Comparison of ENCODE assay signal across 1 cellular context in the genomic region with DNA sequence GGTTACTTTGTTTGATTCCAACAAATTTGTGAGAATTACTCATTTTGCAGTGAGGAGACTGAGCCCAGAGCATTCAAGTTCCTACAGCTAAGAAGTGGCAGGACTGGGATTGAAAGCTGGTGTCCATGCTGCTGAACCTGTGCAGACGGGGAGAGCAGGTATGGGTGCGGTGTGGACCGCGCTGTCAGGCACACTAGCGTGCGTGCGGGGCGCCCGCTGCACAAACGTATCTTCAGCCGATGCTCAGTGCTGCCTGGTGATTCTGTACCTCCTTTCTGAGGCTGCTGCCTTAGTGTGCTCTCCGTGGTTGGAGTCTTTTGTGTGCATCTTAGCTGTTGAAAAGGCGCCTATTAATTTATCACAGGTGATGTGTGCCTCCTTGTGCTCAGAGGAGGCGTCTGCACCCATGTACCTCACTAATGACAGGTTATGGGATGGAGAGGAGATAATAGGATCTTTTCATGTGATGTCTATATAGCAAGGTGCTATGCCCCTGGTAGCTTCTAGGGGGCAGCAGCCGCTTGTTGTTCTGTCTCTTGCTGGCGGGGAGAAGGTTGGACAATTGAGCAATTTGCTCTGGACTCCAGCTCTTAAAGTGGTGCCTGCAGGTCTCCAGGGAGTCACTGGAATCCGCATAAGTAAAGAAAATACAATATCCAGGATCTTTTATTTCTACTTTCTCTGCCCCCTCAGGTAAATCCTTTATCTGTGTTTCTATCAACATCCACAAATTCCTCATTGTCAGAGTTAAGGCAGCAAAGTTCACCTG.
TF ChIP-seq lines count a peak whose summit lies in the region.

No MANE protein-coding gene starts in this region.

TF ChIP-seq in endothelial cell of umbilical vein, 7 proteins besides CTCF, POLR2A, EP300 and RAD21:
- no peak for TF ChIP-seq POLR2AphosphoS5 (IDR thresholded peaks at IDR 0.05; ENCODE audit: insufficient read depth, low read depth, low read length)
- TF ChIP-seq, protein P1, sequence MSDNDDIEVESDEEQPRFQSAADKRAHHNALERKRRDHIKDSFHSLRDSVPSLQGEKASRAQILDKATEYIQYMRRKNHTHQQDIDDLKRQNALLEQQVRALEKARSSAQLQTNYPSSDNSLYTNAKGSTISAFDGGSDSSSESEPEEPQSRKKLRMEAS (IDR thresholded peaks at IDR 0.05; ENCODE audit: insufficient read depth, insufficient read length): no peak
